In genomic region chr5:159210846-159211245, GRCh38 we compare ENCODE assay signal across 8 cellular contexts. TPM values are rescaled to one million over a fixed set of nuclear protein-coding genes. Genes with fewer than 3 reads are reported as not detected.
A peak's percentile ranks its signal among the peaks of the same experiment; 100 is the strongest.
DNase-seq lines count a peak whose midpoint lies in the region; ATAC-seq and TF ChIP-seq lines count a peak whose summit lies in the region.

No MANE protein-coding gene starts in this region.

- peak overlapping the region; percentile 79 for H3K4me3 Mint-ChIP-seq in activated CD4-positive, alpha-beta T cell treated with anti-CD3 and anti-CD28 coated beads, Interleukin-2, amount 10 ng/mL, durations not matched to agents 7 days and 5 days
- H3K4me3 Mint-ChIP-seq in stimulated activated naive B cell treated with anti-CD40 and anti-IgM and Interleukin-4, amounts not matched to agents 10 μg/mL and 1 μg/mL and 100 μg/mL, for 72 hours: peak overlapping the region in 1 of 2 donors; percentile 98

- H3K36me3 Mint-ChIP-seq in activated CD4-positive, alpha-beta T cell treated with anti-CD3 and anti-CD28 coated beads, Interleukin-2, amount 10 ng/mL, durations not matched to agents 7 days and 5 days (ENCODE audit: low read depth): peaks cover 20% of the 10 kb centered on the region
- H3K36me3 Mint-ChIP-seq in stimulated activated naive B cell treated with anti-CD40 and anti-IgM and Interleukin-4, amounts not matched to agents 10 μg/mL and 1 μg/mL and 100 μg/mL, for 72 hours: peaks cover 8 to 15% of the 10 kb centered on the region in 2 donors

- H3K9me3 Mint-ChIP-seq in activated CD4-positive, alpha-beta T cell treated with anti-CD3 and anti-CD28 coated beads, Interleukin-2, amount 10 ng/mL, durations not matched to agents 7 days and 5 days: no peaks in the 10 kb centered on the region
- no peaks in the 10 kb centered on the region for H3K9me3 Mint-ChIP-seq in stimulated activated naive B cell treated with anti-CD40 and anti-IgM and Interleukin-4, amounts not matched to agents 10 μg/mL and 1 μg/mL and 100 μg/mL, for 72 hours

- no peak overlapping the region for H3K9ac ChIP-seq in PC-3 (ENCODE audit: low read length)

- no peak overlapping the region for H2AFZ ChIP-seq in PC-3 (ENCODE audit: low read length)

- H3K79me2 ChIP-seq in PC-3 (ENCODE audit: low read length): peaks cover 30% of the 10 kb centered on the region

- DNase-seq in activated CD4-positive, alpha-beta T cell treated with anti-CD3 and anti-CD28 coated beads, Interleukin-2, amount 10 ng/mL, durations not matched to agents 7 days and 5 days: no peak
- no peak for DNase-seq in activated CD4-positive, alpha-beta T cell treated with anti-CD3 and anti-CD28 coated beads for 1 hour
- DNase-seq in PC-3 (no peak), epithelial cell of prostate (ENCODE audit: low read depth, low spot score) (no peak), pons (ENCODE audit: low spot score) (no peak)
- DNase-seq in stimulated activated naive B cell treated with anti-CD40 and anti-IgM and Interleukin-4, amounts not matched to agents 10 μg/mL and 1 μg/mL and 100 μg/mL, for 72 hours: no peak

- peak overlapping the region; percentile 84; the same call in 1 of the 2 replicates for H3K27ac ChIP-seq in PC-3 (ENCODE audit: low read length)
- H3K27ac ChIP-seq in epithelial cell of prostate: peak overlapping the region; percentile 96

- peak overlapping the region; percentile 44 for H3K27ac Mint-ChIP-seq in activated CD4-positive, alpha-beta T cell treated with anti-CD3 and anti-CD28 coated beads, Interleukin-2, amount 10 ng/mL, durations not matched to agents 7 days and 5 days
- peak overlapping the region; percentile 65 for H3K27ac Mint-ChIP-seq in stimulated activated naive B cell treated with anti-CD40 and anti-IgM and Interleukin-4, amounts not matched to agents 10 μg/mL and 1 μg/mL and 100 μg/mL, for 72 hours

- H3K9me2 ChIP-seq in PC-3 (replicated peaks; ENCODE audit: low read length): no peaks in the 10 kb centered on the region

- H3K4me3 ChIP-seq in PC-3 (ENCODE audit: low read length): peak overlapping the region; percentile 69; the same call in 1 of the 2 replicates

- H3F3A ChIP-seq in PC-3 (ENCODE audit: low read length, unreplicated experiment): no peaks in the 10 kb centered on the region

- H3K36me3 ChIP-seq in PC-3 (ENCODE audit: low read depth, low read length): no peaks in the 10 kb centered on the region

- no peaks in the 10 kb centered on the region for H3K9me3 ChIP-seq in PC-3 (ENCODE audit: low read length)

- H3K4me1 Mint-ChIP-seq in activated CD4-positive, alpha-beta T cell treated with anti-CD3 and anti-CD28 coated beads, Interleukin-2, amount 10 ng/mL, durations not matched to agents 7 days and 5 days: peaks cover 39% of the 10 kb centered on the region
- peaks cover 26 to 41% of the 10 kb centered on the region in 2 donors for H3K4me1 Mint-ChIP-seq in stimulated activated naive B cell treated with anti-CD40 and anti-IgM and Interleukin-4, amounts not matched to agents 10 μg/mL and 1 μg/mL and 100 μg/mL, for 72 hours

- POLR2A ChIA-PET in activated CD4-positive, alpha-beta T cell treated with anti-CD3 and anti-CD28 coated beads, Interleukin-2, amount 10 ng/mL, durations not matched to agents 7 days and 5 days (lab: Charles Lee): no interaction called here
- POLR2A ChIA-PET in PC-3 (lab: Charles Lee; ENCODE audit: unreplicated experiment): no interaction called here

- no peak for TF ChIP-seq CTCF in PC-3 (conservative IDR thresholded peaks at IDR 0.05; ENCODE audit: low read depth, low read length)

- intact Hi-C loops in PC-3 (cut with micrococcal nuclease): no loop called here

- H3K27me3 Mint-ChIP-seq in activated CD4-positive, alpha-beta T cell treated with anti-CD3 and anti-CD28 coated beads, Interleukin-2, amount 10 ng/mL, durations not matched to agents 7 days and 5 days: no peaks in the 10 kb centered on the region
- no peaks in the 10 kb centered on the region for H3K27me3 Mint-ChIP-seq in stimulated activated naive B cell treated with anti-CD40 and anti-IgM and Interleukin-4, amounts not matched to agents 10 μg/mL and 1 μg/mL and 100 μg/mL, for 72 hours

- H3K4me2 ChIP-seq in PC-3 (ENCODE audit: low read length): peak overlapping the region; percentile 91

- H3K27me3 ChIP-seq in PC-3 (ENCODE audit: low read length): no peaks in the 10 kb centered on the region

- BruUV-seq in PC-3 (replicated peaks; lab: Mats Ljungman, UMichigan): no TSS peak

- CTCF ChIA-PET in activated CD4-positive, alpha-beta T cell treated with anti-CD3 and anti-CD28 coated beads, Interleukin-2, amount 10 ng/mL, durations not matched to agents 7 days and 5 days (lab: Charles Lee): no interaction called here
- CTCF ChIA-PET in PC-3 (lab: Charles Lee): no interaction called here

- peaks cover 23% of the 10 kb centered on the region for H3K4me1 ChIP-seq in PC-3 (ENCODE audit: insufficient read depth, low read length)

- H4K20me1 ChIP-seq in PC-3 (ENCODE audit: low read length): peaks cover 10% of the 10 kb centered on the region; the same call in 1 of the 2 replicates

- ATAC-seq in PC-3: no peak
- no peak for ATAC-seq in stimulated activated naive B cell treated with anti-CD40 and anti-IgM and Interleukin-4, amounts not matched to agents 10 μg/mL and 1 μg/mL and 100 μg/mL, for 72 hours (replicated peaks)
- ATAC-seq in GM19455 (IDR thresholded peaks at IDR 0.05; ENCODE audit: unreplicated experiment): no peak
- ATAC-seq in GM21529 (IDR thresholded peaks at IDR 0.05; ENCODE audit: unreplicated experiment): no peak

RNA-seq across cellular contexts. Expression of gene RNF145, which starts 1.5 kb away (rescaled TPM):
- total RNA-seq in activated CD4-positive, alpha-beta T cell treated with anti-CD3 and anti-CD28 coated beads, Interleukin-2, amount 10 ng/mL, durations not matched to agents 7 days and 5 days: 100 to 1,000 TPM; 133 to 145 TPM
- 13.7 and 21.8 TPM in 2 replicates for total RNA-seq in PC-3 (2014; rRNA removed)

RNA-seq across cellular contexts. Expression of gene UBLCP1, which starts 52.2 kb away (rescaled TPM):
- 10 to 100 TPM; 29.2 to 32.2 TPM for total RNA-seq in activated CD4-positive, alpha-beta T cell treated with anti-CD3 and anti-CD28 coated beads, Interleukin-2, amount 10 ng/mL, durations not matched to agents 7 days and 5 days
- 8.9 and 9.5 TPM in 2 replicates for total RNA-seq in PC-3 (2014; rRNA removed)
